12 cellular contexts compared by ENCODE assay signal in the genomic region with DNA sequence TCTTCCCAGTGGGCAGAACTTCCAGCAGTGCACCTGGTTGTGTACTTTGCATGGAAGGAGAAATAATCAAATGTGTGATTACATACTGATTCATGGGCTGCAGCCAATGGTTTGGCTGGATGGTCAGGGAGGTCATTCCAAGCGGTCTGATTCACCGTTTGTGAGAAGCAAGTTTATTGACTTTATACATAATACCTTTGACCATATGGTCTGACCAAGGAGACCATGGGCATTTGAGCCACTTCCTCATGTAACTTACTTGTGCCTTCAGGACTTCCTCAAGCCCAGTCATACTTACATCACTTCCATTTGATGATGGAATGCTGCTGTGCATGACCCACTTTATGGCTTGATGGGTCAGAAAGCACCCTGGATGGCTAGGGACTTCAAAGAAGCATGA. TPM values are rescaled to one million over a fixed set of nuclear protein-coding genes. Genes with fewer than 3 reads are reported as not detected.
DNase-seq lines count a peak whose midpoint lies in the region; ATAC-seq, FAIRE-seq and TF ChIP-seq lines count a peak whose summit lies in the region.
"Had no signal": no experiment of that assay in that cellular context is flagged by ENCODE, and none has a peak within 500 bp of the region (broad histone marks: within the 10 kb centered on the region; RNA-seq: fewer than 3 reads in every experiment).

No MANE protein-coding gene starts in this region.

- no peaks in the 10 kb centered on the region for H3K27me3 Mint-ChIP-seq in Calu3 (ENCODE audit: unreplicated experiment)

- peaks cover under 1% of the 10 kb centered on the region for H3K9me3 Mint-ChIP-seq in Calu3 (ENCODE audit: low read depth, unreplicated experiment)
- H3K9me3 Mint-ChIP-seq: activated T-cell treated with anti-CD3 and anti-CD28 coated beads, Interleukin-2, amount 50 U/mL, for 72 hours had no signal

- H3K36me3 ChIP-seq in endothelial cell of umbilical vein (ENCODE audit: control insufficient read depth in 2 of 2, extremely low read depth in 1 of 2, insufficient read depth in 2 of 2, low read length in 2 of 2) (peaks cover 0 to 2% of the 10 kb centered on the region in 2 experiments), neutrophil (peaks cover 30% of the 10 kb centered on the region), testis (ENCODE audit: low read depth, missing control alignments) (no peaks in the 10 kb centered on the region)

- no peak overlapping the region for H3K4me3 ChIP-seq in endothelial cell of umbilical vein (replicated peaks in 1 of 3; ENCODE audit: insufficient read depth in 1 of 3, low read depth in 1 of 3, low read length in 3 of 3)
- no peak overlapping the region for H3K4me3 ChIP-seq in neutrophil (ENCODE audit: low read depth in 1 of 2, low read length in 1 of 2)
- no peak overlapping the region for H3K4me3 ChIP-seq in testis

- peaks cover 27% of the 10 kb centered on the region for H3K36me3 Mint-ChIP-seq in Calu3 (ENCODE audit: insufficient read depth, unreplicated experiment)

- H3K4me1 Mint-ChIP-seq in Calu3 (ENCODE audit: low read depth, unreplicated experiment) = peaks cover 31% of the 10 kb centered on the region

- H3K9me3 ChIP-seq in endothelial cell of umbilical vein (replicated peaks; ENCODE audit: control insufficient read depth, insufficient read depth, low read length) = no peaks in the 10 kb centered on the region
- no peaks in the 10 kb centered on the region for H3K9me3 ChIP-seq in neutrophil
- no peaks in the 10 kb centered on the region for H3K9me3 ChIP-seq in testis

- H3K27me3 ChIP-seq in endothelial cell of umbilical vein (ENCODE audit: control insufficient read depth in 2 of 2, insufficient read depth in 2 of 2, low read length in 2 of 2) = no peaks in the 10 kb centered on the region
- H3K27me3 ChIP-seq in neutrophil = no peaks in the 10 kb centered on the region
- H3K27me3 ChIP-seq in testis = no peaks in the 10 kb centered on the region

- ATAC-seq in HG02642 (IDR thresholded peaks at IDR 0.05; ENCODE audit: poor library complexity, unreplicated experiment) = no peak
- ATAC-seq: activated T-cell treated with anti-CD3 and anti-CD28 coated beads, Interleukin-2, amount 50 U/mL, for 72 hours; right cardiac atrium had no signal

- no peaks in the 10 kb centered on the region for H3K9me1 ChIP-seq in endothelial cell of umbilical vein (replicated peaks; ENCODE audit: control insufficient read depth, extremely low read depth, insufficient read depth, low read length)

- intact Hi-C loops in Calu3 (cut with micrococcal nuclease; ENCODE audit: unreplicated experiment) (no loop called here), endothelial cell of umbilical vein (cut with micrococcal nuclease) (loop anchor here (1.0 kb wide), 2 partner anchors 15 to 40 kb away; no protein-coding TSS in a partner anchor), testis (cut with DNase I; ENCODE audit: low total_unique reads) (no loop called here)

- CTCF ChIA-PET in Calu3 (lab: Charles Lee) (no interaction called here), endothelial cell of umbilical vein (lab: Charles Lee) (no interaction called here)

- H4K20me1 ChIP-seq in endothelial cell of umbilical vein (replicated peaks; ENCODE audit: control insufficient read depth, extremely low read depth, insufficient read depth, low read length) = no peaks in the 10 kb centered on the region

- H3K9ac ChIP-seq in endothelial cell of umbilical vein (replicated peaks; ENCODE audit: extremely low read depth, insufficient read depth, low read length) = no peak overlapping the region

- WGBS in testis, 2 donors = 91 to 100% methylated on average over 2 of the region's 2 CpGs

- TF ChIP-seq POLR2A in endothelial cell of umbilical vein (IDR thresholded peaks at IDR 0.05; ENCODE audit: low read depth, low read length) (no peak), testis (IDR thresholded peaks at IDR 0.05) (no peak)

- POLR2A ChIA-PET in endothelial cell of umbilical vein (lab: Charles Lee) = no interaction called here

- no peak overlapping the region for H3K4me2 ChIP-seq in endothelial cell of umbilical vein (ENCODE audit: insufficient read depth, low read length)

- BruUV-seq in Calu3 (replicated peaks; lab: Mats Ljungman, UMichigan) = no TSS peak
- no TSS peak for BruUV-seq in endothelial cell of umbilical vein (replicated peaks; lab: Mats Ljungman, UMichigan)

- H2AFZ ChIP-seq in endothelial cell of umbilical vein (ENCODE audit: low read depth, low read length) = no peak overlapping the region

- TF ChIP-seq CTCF in Calu3 (IDR thresholded peaks at IDR 0.05; ENCODE audit: unreplicated experiment) = no peak
- no peak for TF ChIP-seq CTCF in endothelial cell of umbilical vein (IDR thresholded peaks at IDR 0.05; ENCODE audit: extremely low read depth in 1 of 2, insufficient read depth in 1 of 2, low read depth in 1 of 2, low read length in 2 of 2)
- no peak for TF ChIP-seq CTCF in neutrophil (IDR thresholded peaks at IDR 0.05)
- no peak for TF ChIP-seq CTCF in testis (IDR thresholded peaks at IDR 0.05)

- dilution Hi-C loops in endothelial cell of umbilical vein (cut with MboI; ENCODE audit: extremely low pct_ligation_motif_present, low sequenced_read_pairs) = no loop called here

- H3K27ac Mint-ChIP-seq in Calu3 (ENCODE audit: unreplicated experiment) = peak overlapping the region; percentile 55
- H3K27ac Mint-ChIP-seq: activated T-cell treated with anti-CD3 and anti-CD28 coated beads, Interleukin-2, amount 50 U/mL, for 72 hours had no signal

- H3K27ac ChIP-seq in endothelial cell of umbilical vein (ENCODE audit: insufficient read depth, low read depth, low read length) = peak overlapping the region; percentile 47
- peak overlapping the region; percentile 20 for H3K27ac ChIP-seq in neutrophil
- no peak overlapping the region for H3K27ac ChIP-seq in testis

- peaks cover 32% of the 10 kb centered on the region for H3K4me1 ChIP-seq in endothelial cell of umbilical vein (ENCODE audit: control insufficient read depth, extremely low read depth, insufficient read depth, low read length)
- no peaks in the 10 kb centered on the region for H3K4me1 ChIP-seq in neutrophil (ENCODE audit: control insufficient read depth in 1 of 2, insufficient read depth in 1 of 2, low read depth in 1 of 2, low read length in 1 of 2)
- no peaks in the 10 kb centered on the region for H3K4me1 ChIP-seq in testis

- H3K79me2 ChIP-seq in endothelial cell of umbilical vein (ENCODE audit: control insufficient read depth, insufficient read depth, low read length) = peaks cover 47% of the 10 kb centered on the region

- no peak overlapping the region for H3K4me3 Mint-ChIP-seq in Calu3 (ENCODE audit: low read depth, unreplicated experiment)
- H3K4me3 Mint-ChIP-seq: activated T-cell treated with anti-CD3 and anti-CD28 coated beads, Interleukin-2, amount 50 U/mL, for 72 hours had no signal

- DNase-seq in Calu3 (peak; percentile 55), NCI-H226 (peak; percentile 84), endothelial cell of umbilical vein (ENCODE audit: low read depth, low spot score) (peak; percentile 82), testis (no peak), AML-193 (lab: John Stamatoyannopoulos, UW) (no peak)
- DNase-seq in activated naive CD4-positive, alpha-beta T cell treated with Interleukin-2 at 50 U/mL for 16 hours = no peak
- DNase-seq: activated T-cell treated with anti-CD3 and anti-CD28 coated beads, Interleukin-2, amount 50 U/mL, for 72 hours; NCI-H1105; NCI-H69; right cardiac atrium had no signal

- peak; percentile 92 for FAIRE-seq in endothelial cell of umbilical vein (lab: Jason Lieb, UNC)

TF ChIP-seq in endothelial cell of umbilical vein, 7 proteins besides CTCF, POLR2A, EP300 and RAD21:
- TF ChIP-seq EZH2 (IDR thresholded peaks at IDR 0.05; ENCODE audit: borderline replicate concordance, low read depth, low read length, severe bottlenecking) (no peak), POLR2AphosphoS5 (IDR thresholded peaks at IDR 0.05; ENCODE audit: insufficient read depth, low read depth, low read length) (peak; percentile 45), JUN (IDR thresholded peaks at IDR 0.05; ENCODE audit: borderline replicate concordance, insufficient read depth, insufficient read length, low read depth) (peak; percentile 69), FOS (IDR thresholded peaks at IDR 0.05; ENCODE audit: borderline replicate concordance, insufficient read depth, low read length) (peak; percentile 91), GATA2 (IDR thresholded peaks at IDR 0.05; ENCODE audit: insufficient read depth, insufficient read length, low read depth, low read length) (peak; percentile 41)

RNA-seq across cellular contexts. Expression of a gene that starts 41.1 kb away (rescaled TPM):
- 138 and 141 TPM in 2 replicates for total RNA-seq in Calu3 (2022)
- 173 and 188 TPM in 2 replicates for total RNA-seq in endothelial cell of umbilical vein
- polyA plus RNA-seq in endothelial cell of umbilical vein = 67.8 and 79.8 TPM in 2 replicates
- polyA plus RNA-seq in endothelial cell of umbilical vein (2011; cell fraction: cytosol; rRNA removed) = 145 and 148 TPM in 2 replicates
- polyA plus RNA-seq in endothelial cell of umbilical vein (2011; cell fraction: nucleus; rRNA removed) = 55.4 and 61.0 TPM in 2 replicates
- polyA plus RNA-seq in endothelial cell of umbilical vein (2012) = 122 and 159 TPM in 2 replicates
- polyA minus RNA-seq in endothelial cell of umbilical vein = 59.3 and 62.1 TPM in 2 replicates
- polyA minus RNA-seq in endothelial cell of umbilical vein (2011; cell fraction: cytosol; rRNA and poly(A)+ RNA removed) = 55.1 TPM
- 38.2 and 39.1 TPM in 2 replicates for polyA minus RNA-seq in endothelial cell of umbilical vein (2011; cell fraction: nucleus; rRNA and poly(A)+ RNA removed)
- 10 to 100 TPM; 46.3 to 48.1 TPM for total RNA-seq in testis
- 92.2 TPM for polyA plus RNA-seq in testis (ENCODE audit: insufficient read depth, low read depth, low replicate concordance)

Comparison
In these comparisons a context has a peak if more than half of its experiments do, and no peak if none do; other contexts are left out.
1. DNase-seq: peak in Calu3 (single experiment), NCI-H226 (single experiment) and endothelial cell of umbilical vein (single experiment); none in testis (single experiment), AML-193 (0 of 2) and activated naive CD4-positive, alpha-beta T cell treated with Interleukin-2 at 50 U/mL for 16 hours (single experiment).
2. H3K27ac ChIP-seq: peak in endothelial cell of umbilical vein (single experiment) and neutrophil (single experiment); none in testis (0 of 2).